ENCODE assay signal across 1 cellular context in the genomic region with DNA sequence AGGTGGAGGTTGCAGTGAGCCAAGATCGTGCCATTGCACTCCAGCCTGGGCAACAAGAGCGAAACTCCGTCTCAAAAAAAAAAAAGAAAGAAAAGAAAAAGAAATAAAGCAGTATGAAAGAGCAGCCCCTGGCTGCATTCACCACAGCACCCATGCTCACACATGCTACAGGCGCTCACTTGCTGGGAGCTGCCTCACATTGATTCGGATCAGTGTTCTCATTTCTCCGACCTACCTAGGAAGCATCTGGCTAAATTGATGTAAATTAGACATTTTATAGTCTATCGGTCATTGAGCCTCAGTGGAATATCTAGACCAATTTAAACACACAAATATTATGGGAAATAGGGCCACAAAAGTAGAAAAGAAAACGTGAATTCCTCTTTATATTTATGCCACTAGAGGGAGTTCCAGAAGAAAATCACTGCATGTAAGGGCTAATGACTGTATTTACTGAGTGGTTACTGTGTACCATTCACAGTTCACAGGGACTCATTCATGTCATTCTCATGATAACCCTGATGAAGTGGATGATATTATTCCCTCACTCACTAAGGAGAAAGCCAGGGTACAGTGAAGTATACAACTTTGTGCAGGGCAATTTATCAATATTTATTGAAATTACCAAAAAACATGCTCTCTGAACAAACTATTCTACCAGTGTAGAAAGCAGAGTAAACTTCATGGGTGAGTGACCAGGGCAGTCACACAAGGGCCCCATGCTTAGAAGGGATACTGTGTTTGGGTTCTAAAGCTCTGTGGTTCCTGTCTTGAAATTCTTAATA.
TF ChIP-seq lines count a peak whose summit lies in the region.

No MANE protein-coding gene starts in this region.

TF ChIP-seq in HepG2, 621 proteins besides CTCF, POLR2A, EP300 and RAD21 (continues in another document):
- TF ChIP-seq, protein P1, sequence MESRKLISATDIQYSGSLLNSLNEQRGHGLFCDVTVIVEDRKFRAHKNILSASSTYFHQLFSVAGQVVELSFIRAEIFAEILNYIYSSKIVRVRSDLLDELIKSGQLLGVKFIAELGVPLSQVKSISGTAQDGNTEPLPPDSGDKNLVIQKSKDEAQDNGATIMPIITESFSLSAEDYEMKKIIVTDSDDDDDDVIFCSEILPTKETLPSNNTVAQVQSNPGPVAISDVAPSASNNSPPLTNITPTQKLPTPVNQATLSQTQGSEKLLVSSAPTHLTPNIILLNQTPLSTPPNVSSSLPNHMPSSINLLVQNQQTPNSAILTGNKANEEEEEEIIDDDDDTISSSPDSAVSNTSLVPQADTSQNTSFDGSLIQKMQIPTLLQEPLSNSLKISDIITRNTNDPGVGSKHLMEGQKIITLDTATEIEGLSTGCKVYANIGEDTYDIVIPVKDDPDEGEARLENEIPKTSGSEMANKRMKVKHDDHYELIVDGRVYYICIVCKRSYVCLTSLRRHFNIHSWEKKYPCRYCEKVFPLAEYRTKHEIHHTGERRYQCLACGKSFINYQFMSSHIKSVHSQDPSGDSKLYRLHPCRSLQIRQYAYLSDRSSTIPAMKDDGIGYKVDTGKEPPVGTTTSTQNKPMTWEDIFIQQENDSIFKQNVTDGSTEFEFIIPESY (CRISPR knock-in tag; IDR thresholded peaks at IDR 0.05), result no peak
- TF ChIP-seq ZNF335 (CRISPR knock-in tag; IDR thresholded peaks at IDR 0.05) (no peak), MIER3 (CRISPR knock-in tag; IDR thresholded peaks at IDR 0.05; ENCODE audit: borderline replicate concordance) (no peak), GATAD2A (CRISPR knock-in tag; IDR thresholded peaks at IDR 0.05) (peak; percentile 46; the same call in 1 of the 2 replicates), ZFYVE20 (CRISPR knock-in tag; IDR thresholded peaks at IDR 0.05; ENCODE audit: borderline replicate concordance, low read depth) (no peak), ETS1 (CRISPR knock-in tag; IDR thresholded peaks at IDR 0.05) (no peak), TRIM22 (IDR thresholded peaks at IDR 0.05) (no peak), KDM5B (CRISPR knock-in tag; IDR thresholded peaks at IDR 0.05; ENCODE audit: borderline replicate concordance) (no peak), THAP11 (CRISPR knock-in tag; IDR thresholded peaks at IDR 0.05) (peak; percentile 19; the same call in 1 of the 2 replicates), ZSCAN22 (CRISPR knock-in tag; IDR thresholded peaks at IDR 0.05) (no peak), RFXANK (CRISPR knock-in tag; IDR thresholded peaks at IDR 0.05) (peak; percentile 96), STAG1 (CRISPR knock-in tag; IDR thresholded peaks at IDR 0.05) (0 out of 2 replicates have a peak, but pooled peaks have one; percentile 15), SMYD3 (CRISPR knock-in tag; IDR thresholded peaks at IDR 0.05) (no peak), MAZ (IDR thresholded peaks at IDR 0.05; ENCODE audit: borderline replicate concordance, low read depth, low read length) (no peak), MAZ (CRISPR knock-in tag; IDR thresholded peaks at IDR 0.05; ENCODE audit: low read depth) (no peak), SETDB1 (CRISPR knock-in tag; IDR thresholded peaks at IDR 0.05; ENCODE audit: borderline replicate concordance) (no peak), ZNF256 (CRISPR knock-in tag; conservative IDR thresholded peaks at IDR 0.05) (no peak), CCAR2 (optimal IDR thresholded peaks at IDR 0.05; ENCODE audit: low read depth, low read length) (no peak), TCF7L2 (IDR thresholded peaks at IDR 0.05; ENCODE audit: low read depth, low read length) (no peak), ZNF7 (CRISPR knock-in tag; IDR thresholded peaks at IDR 0.05) (no peak), RFXAP (CRISPR knock-in tag; IDR thresholded peaks at IDR 0.05; ENCODE audit: borderline replicate concordance) (no peak), TMF1 (CRISPR knock-in tag; IDR thresholded peaks at IDR 0.05; ENCODE audit: low read depth) (no peak), E2F2 (CRISPR knock-in tag; IDR thresholded peaks at IDR 0.05; ENCODE audit: borderline replicate concordance) (no peak), ZNF557 (CRISPR knock-in tag; IDR thresholded peaks at IDR 0.05) (no peak), ZNF605 (CRISPR knock-in tag; IDR thresholded peaks at IDR 0.05) (no peak), ZNF143 (CRISPR knock-in tag; IDR thresholded peaks at IDR 0.05) (no peak), SAP130 (CRISPR knock-in tag; IDR thresholded peaks at IDR 0.05; ENCODE audit: low read depth) (0 out of 2 replicates have a peak, but pooled peaks have one; percentile 23), HMGXB4 (CRISPR knock-in tag; IDR thresholded peaks at IDR 0.05; ENCODE audit: borderline replicate concordance in 1 of 2, low read depth in 1 of 2) (peak in 1 of 2 experiments; percentile 63; a peak in 2 of 4 replicates), MAX (IDR thresholded peaks at IDR 0.05) (no peak), ZNF382 (CRISPR knock-in tag; IDR thresholded peaks at IDR 0.05; ENCODE audit: borderline replicate concordance) (no peak), IRF2 (CRISPR knock-in tag; IDR thresholded peaks at IDR 0.05) (no peak), NCOA2 (CRISPR knock-in tag; IDR thresholded peaks at IDR 0.05) (no peak), HOXA3 (CRISPR knock-in tag; IDR thresholded peaks at IDR 0.05) (no peak)
- TF ChIP-seq, protein P2, sequence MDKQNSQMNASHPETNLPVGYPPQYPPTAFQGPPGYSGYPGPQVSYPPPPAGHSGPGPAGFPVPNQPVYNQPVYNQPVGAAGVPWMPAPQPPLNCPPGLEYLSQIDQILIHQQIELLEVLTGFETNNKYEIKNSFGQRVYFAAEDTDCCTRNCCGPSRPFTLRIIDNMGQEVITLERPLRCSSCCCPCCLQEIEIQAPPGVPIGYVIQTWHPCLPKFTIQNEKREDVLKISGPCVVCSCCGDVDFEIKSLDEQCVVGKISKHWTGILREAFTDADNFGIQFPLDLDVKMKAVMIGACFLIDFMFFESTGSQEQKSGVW (CRISPR knock-in tag; IDR thresholded peaks at IDR 0.05; ENCODE audit: borderline replicate concordance), result no peak
- TF ChIP-seq, protein P3, sequence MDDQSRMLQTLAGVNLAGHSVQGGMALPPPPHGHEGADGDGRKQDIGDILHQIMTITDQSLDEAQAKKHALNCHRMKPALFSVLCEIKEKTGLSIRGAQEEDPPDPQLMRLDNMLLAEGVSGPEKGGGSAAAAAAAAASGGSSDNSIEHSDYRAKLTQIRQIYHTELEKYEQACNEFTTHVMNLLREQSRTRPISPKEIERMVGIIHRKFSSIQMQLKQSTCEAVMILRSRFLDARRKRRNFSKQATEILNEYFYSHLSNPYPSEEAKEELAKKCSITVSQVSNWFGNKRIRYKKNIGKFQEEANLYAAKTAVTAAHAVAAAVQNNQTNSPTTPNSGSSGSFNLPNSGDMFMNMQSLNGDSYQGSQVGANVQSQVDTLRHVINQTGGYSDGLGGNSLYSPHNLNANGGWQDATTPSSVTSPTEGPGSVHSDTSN (CRISPR knock-in tag; IDR thresholded peaks at IDR 0.05; ENCODE audit: borderline replicate concordance), result no peak
- TF ChIP-seq, protein P4, sequence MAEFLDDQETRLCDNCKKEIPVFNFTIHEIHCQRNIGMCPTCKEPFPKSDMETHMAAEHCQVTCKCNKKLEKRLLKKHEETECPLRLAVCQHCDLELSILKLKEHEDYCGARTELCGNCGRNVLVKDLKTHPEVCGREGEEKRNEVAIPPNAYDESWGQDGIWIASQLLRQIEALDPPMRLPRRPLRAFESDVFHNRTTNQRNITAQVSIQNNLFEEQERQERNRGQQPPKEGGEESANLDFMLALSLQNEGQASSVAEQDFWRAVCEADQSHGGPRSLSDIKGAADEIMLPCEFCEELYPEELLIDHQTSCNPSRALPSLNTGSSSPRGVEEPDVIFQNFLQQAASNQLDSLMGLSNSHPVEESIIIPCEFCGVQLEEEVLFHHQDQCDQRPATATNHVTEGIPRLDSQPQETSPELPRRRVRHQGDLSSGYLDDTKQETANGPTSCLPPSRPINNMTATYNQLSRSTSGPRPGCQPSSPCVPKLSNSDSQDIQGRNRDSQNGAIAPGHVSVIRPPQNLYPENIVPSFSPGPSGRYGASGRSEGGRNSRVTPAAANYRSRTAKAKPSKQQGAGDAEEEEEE (CRISPR knock-in tag; IDR thresholded peaks at IDR 0.05; ENCODE audit: borderline replicate concordance), result no peak
- TF ChIP-seq, protein P5, sequence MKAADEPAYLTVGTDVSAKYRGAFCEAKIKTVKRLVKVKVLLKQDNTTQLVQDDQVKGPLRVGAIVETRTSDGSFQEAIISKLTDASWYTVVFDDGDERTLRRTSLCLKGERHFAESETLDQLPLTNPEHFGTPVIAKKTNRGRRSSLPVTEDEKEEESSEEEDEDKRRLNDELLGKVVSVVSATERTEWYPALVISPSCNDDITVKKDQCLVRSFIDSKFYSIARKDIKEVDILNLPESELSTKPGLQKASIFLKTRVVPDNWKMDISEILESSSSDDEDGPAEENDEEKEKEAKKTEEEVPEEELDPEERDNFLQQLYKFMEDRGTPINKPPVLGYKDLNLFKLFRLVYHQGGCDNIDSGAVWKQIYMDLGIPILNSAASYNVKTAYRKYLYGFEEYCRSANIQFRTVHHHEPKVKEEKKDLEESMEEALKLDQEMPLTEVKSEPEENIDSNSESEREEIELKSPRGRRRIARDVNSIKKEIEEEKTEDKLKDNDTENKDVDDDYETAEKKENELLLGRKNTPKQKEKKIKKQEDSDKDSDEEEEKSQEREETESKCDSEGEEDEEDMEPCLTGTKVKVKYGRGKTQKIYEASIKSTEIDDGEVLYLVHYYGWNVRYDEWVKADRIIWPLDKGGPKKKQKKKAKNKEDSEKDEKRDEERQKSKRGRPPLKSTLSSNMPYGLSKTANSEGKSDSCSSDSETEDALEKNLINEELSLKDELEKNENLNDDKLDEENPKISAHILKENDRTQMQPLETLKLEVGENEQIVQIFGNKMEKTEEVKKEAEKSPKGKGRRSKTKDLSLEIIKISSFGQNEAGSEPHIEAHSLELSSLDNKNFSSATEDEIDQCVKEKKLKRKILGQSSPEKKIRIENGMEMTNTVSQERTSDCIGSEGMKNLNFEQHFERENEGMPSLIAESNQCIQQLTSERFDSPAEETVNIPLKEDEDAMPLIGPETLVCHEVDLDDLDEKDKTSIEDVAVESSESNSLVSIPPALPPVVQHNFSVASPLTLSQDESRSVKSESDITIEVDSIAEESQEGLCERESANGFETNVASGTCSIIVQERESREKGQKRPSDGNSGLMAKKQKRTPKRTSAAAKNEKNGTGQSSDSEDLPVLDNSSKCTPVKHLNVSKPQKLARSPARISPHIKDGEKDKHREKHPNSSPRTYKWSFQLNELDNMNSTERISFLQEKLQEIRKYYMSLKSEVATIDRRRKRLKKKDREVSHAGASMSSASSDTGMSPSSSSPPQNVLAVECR (CRISPR knock-in tag; IDR thresholded peaks at IDR 0.05; ENCODE audit: borderline replicate concordance), result no peak
